7 cellular contexts compared by ENCODE assay signal in the genomic region with DNA sequence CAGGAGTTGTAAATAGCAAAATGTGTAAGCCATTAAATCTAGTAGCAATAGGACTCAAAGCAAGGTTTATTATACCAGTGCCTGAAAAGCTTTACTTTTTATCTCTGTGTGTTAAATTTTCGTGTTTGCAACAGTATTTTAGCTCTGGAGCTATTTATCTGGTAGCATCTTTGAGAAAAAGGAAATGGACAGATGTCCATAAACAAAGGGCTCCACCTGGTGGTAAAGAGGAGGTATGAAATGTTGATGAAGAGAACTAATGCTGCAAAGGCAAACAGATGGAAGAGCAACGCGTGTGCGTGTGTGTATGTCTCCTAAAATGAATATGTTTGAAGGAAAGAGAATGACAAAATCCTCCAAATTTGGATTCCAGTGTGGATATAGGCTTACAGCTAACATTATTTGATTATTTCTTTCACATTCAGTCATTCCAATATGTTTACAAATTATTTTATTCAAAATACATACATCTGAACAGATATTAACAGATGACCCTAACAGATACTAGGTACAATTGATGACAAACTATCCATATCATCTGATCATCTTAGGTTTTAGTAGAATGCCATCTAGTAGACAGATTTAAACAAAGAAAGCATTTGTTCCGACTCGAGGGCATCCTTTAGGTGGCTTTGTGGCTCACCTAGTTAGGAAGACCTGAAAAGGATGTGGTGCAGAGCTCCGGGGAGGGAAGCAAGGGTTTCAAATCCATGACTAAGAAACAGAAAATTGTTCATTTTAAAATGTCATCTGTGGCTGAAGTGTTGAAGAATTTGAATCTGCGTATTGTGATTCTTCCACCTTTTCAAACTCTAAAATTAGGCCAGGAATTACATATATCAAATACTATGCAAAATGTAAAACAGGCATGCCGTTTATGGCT.
DNase-seq lines count a peak whose midpoint lies in the region; ATAC-seq, FAIRE-seq and TF ChIP-seq lines count a peak whose summit lies in the region.

No MANE protein-coding gene starts in this region.

- intact Hi-C loops in esophagus squamous epithelium (cut with DNase I) (no loop called here), pancreas (cut with DNase I) (no loop called here)

- H2BK15ac ChIP-seq in H9 (ENCODE audit: low read depth, low read length), result no peak overlapping the region

- FAIRE-seq in pancreas (lab: Jason Lieb, UNC), result peak; percentile 80

- no peak overlapping the region for H2AK5ac ChIP-seq in H9 (ENCODE audit: insufficient read length, low read length)

- DNase-seq in ELR (ENCODE audit: low read depth), result peak; percentile 80
- DNase-seq in H9, result no peak
- DNase-seq in NCI-H1436 (lab: John Stamatoyannopoulos, UW), result peak; percentile 76
- peak; percentile 79 for DNase-seq in SKM-1 (lab: John Stamatoyannopoulos, UW; ENCODE audit: unreplicated experiment)
- no peak for DNase-seq in esophagus squamous epithelium (lab: John Stamatoyannopoulos, UW)
- DNase-seq in pancreas, result peak in 1 of 6 donors; percentile 17
- no peak for DNase-seq in middle frontal gyrus (ENCODE audit: extremely low spot score, low spot score)

- H3K18ac ChIP-seq in H9 (ENCODE audit: insufficient read length, low read depth, low read length), result no peak overlapping the region

- H3K9ac ChIP-seq in H9 (ENCODE audit: extremely low read depth, insufficient read length, low read length), result no peak overlapping the region

- no peak overlapping the region for H2AFZ ChIP-seq in H9 (ENCODE audit: low read length)

- H3K4me2 ChIP-seq in H9 (ENCODE audit: insufficient read depth, insufficient read length, low read length), result no peak overlapping the region

- H3K27ac ChIP-seq in H9 (ENCODE audit: insufficient read length, low read depth, low read length), result no peak overlapping the region
- H3K27ac ChIP-seq in esophagus squamous epithelium, result no peak overlapping the region
- H3K27ac ChIP-seq in pancreas, result no peak overlapping the region

- no peak overlapping the region for H4K91ac ChIP-seq in H9 (ENCODE audit: insufficient read length, low read depth, low read length)

- H3K36me3 Mint-ChIP-seq in H9 (ENCODE audit: insufficient read depth in 1 of 3, low read depth in 3 of 3), result no peaks in the 10 kb centered on the region

- no peak overlapping the region for H3K14ac ChIP-seq in H9 (ENCODE audit: insufficient read depth, low read length)

- H3K56ac ChIP-seq in H9 (ENCODE audit: insufficient read length, low read depth, low read length), result no peak overlapping the region

- no peak overlapping the region for H3K4ac ChIP-seq in H9 (ENCODE audit: low read depth, low read length)

- H4K5ac ChIP-seq in H9 (ENCODE audit: insufficient read length, low read depth, low read length), result no peak overlapping the region

- H3K36me3 ChIP-seq in esophagus squamous epithelium, result no peaks in the 10 kb centered on the region
- H3K36me3 ChIP-seq in pancreas, result no peaks in the 10 kb centered on the region

- H3K27ac Mint-ChIP-seq in H9, result no peak overlapping the region

- no peak overlapping the region for H4K8ac ChIP-seq in H9 (replicated peaks; ENCODE audit: insufficient read length, low read depth, low read length)

- ATAC-seq in pancreas, result peak in 3 of 4 donors; percentile 73 to 78 (median 76)

- H3K27me3 ChIP-seq in H9 (ENCODE audit: insufficient read depth, low read length) (no peaks in the 10 kb centered on the region), esophagus squamous epithelium (peaks cover 0 to 69% (median 2%) of the 10 kb centered on the region in 4 donors), pancreas (peaks cover 0 to 11% (median 7%) of the 10 kb centered on the region in 4 donors)

- H2BK20ac ChIP-seq in H9 (ENCODE audit: low read depth, low read length, poor library complexity, severe bottlenecking), result no peak overlapping the region

- TF ChIP-seq CTCF in H9 (conservative IDR thresholded peaks at IDR 0.05), result peak; percentile 81
- TF ChIP-seq CTCF in esophagus squamous epithelium (IDR thresholded peaks at IDR 0.05), result peak; percentile 57 to 72 (median 66)
- TF ChIP-seq CTCF in pancreas (IDR thresholded peaks at IDR 0.05), result peak; percentile 43 to 80 (median 56)

- H3K9me3 Mint-ChIP-seq in H9, result no peaks in the 10 kb centered on the region

- no peak for TF ChIP-seq POLR2A in esophagus squamous epithelium (IDR thresholded peaks at IDR 0.05)

- no peak overlapping the region for H3T11ph ChIP-seq in H9 (ENCODE audit: low read length)

- no peak overlapping the region for H2BK5ac ChIP-seq in H9 (ENCODE audit: insufficient read length, low read length)

- no peak overlapping the region for H2BK12ac ChIP-seq in H9 (ENCODE audit: insufficient read length, low read depth, low read length)

- peaks cover 10% of the 10 kb centered on the region for H3K27me3 Mint-ChIP-seq in H9 (ENCODE audit: low read depth)

- H3K79me1 ChIP-seq in H9 (ENCODE audit: insufficient read depth, low read depth, low read length, poor library complexity, severe bottlenecking), result no peaks in the 10 kb centered on the region

- no peak overlapping the region for H2BK120ac ChIP-seq in H9 (ENCODE audit: low read depth, low read length, poor library complexity, severe bottlenecking)

- H3K79me2 ChIP-seq in H9 (ENCODE audit: insufficient read depth, low read length), result no peaks in the 10 kb centered on the region

- H3K4me3 Mint-ChIP-seq in H9, result no peak overlapping the region

- H3K9me3 ChIP-seq in H9 (ENCODE audit: control insufficient read depth, low read depth, low read length) (no peaks in the 10 kb centered on the region), esophagus squamous epithelium (no peaks in the 10 kb centered on the region), pancreas (no peaks in the 10 kb centered on the region)

- no CpG with 5 or more reads among the region's 9 CpGs for WGBS in H9 (ENCODE audit: extremely low coverage, insufficient read length, low lambda C conversion rate)
- 44 to 50% methylated on average over 9 of the region's 9 CpGs for WGBS in esophagus squamous epithelium, 2 donors
- 39 to 52% methylated on average over 9 of the region's 9 CpGs for WGBS in pancreas, 2 donors

- H4K20me1 ChIP-seq in H9 (ENCODE audit: control insufficient read depth, insufficient read depth, insufficient read length), result no peaks in the 10 kb centered on the region

- H3K4me1 Mint-ChIP-seq in H9, result peaks cover 16 to 26% of the 10 kb centered on the region in 2 experiments

- H3K4me1 ChIP-seq in H9 (ENCODE audit: insufficient read depth, low read length) (0 out of 2 replicates have a peak, but pooled peaks cover 5% of the 10 kb centered on the region), esophagus squamous epithelium (peaks cover 0 to 3% (median 0%) of the 10 kb centered on the region in 3 donors), pancreas (no peaks in the 10 kb centered on the region)

- H3K23me2 ChIP-seq in H9 (ENCODE audit: insufficient read length, low read depth, low read length, poor library complexity, severe bottlenecking), result no peaks in the 10 kb centered on the region

- H3K4me3 ChIP-seq in esophagus squamous epithelium, result no peak overlapping the region
- H3K4me3 ChIP-seq in pancreas, result no peak overlapping the region

- no peak overlapping the region for H3K23ac ChIP-seq in H9 (ENCODE audit: insufficient read length, low read depth, low read length)

Comparison
In these comparisons a context has a peak if more than half of its experiments do, and no peak if none do; other contexts are left out.
1. DNase-seq: peak in ELR (single experiment), NCI-H1436 (single experiment) and SKM-1 (single experiment); none in H9 (single experiment), esophagus squamous epithelium (single experiment) and middle frontal gyrus (single experiment).
2. Peak in every context shown above with its lines, with median percentiles within 50 percentile points of each other: CTCF ChIP-seq.